8 cellular contexts compared by ENCODE assay signal in the genomic region with DNA sequence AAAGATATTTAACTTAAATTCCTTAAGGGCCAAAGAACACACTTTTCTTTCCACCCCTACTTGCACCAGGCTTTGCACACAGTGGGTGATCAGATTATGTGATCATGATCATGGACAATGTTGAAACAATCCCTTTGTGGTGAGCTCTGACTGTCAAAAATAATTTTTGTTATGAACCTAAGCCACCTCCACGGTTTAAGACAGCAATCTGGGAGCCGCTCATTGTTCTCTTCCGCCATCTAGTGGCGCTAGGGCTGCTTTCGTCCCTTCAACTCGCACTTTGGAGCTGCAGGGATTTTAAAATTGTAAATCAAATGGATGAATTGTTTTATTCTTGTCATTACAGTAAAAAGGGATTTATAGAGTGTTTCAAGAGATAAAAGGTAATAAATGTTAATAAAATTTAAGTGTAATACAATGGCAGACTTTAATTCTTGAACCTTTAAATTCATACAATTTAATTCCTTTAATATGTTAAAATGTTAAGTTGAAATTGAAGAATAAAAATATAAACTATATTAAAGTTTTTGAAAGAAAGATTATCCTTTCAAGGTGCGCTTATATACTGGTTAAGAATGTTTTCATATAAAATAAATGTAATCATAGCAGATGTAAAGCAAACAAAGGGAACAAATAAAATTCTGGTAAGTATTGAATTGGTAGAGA. TPM values are rescaled to one million over a fixed set of nuclear protein-coding genes. Genes with fewer than 3 reads are reported as not detected.
DNase-seq lines count a peak whose midpoint lies in the region; ATAC-seq lines count a peak whose summit lies in the region.

No MANE protein-coding gene starts in this region.

- ATAC-seq in GM19023 (IDR thresholded peaks at IDR 0.05; ENCODE audit: unreplicated experiment) = peak; percentile 96
- peak; percentile 97 for ATAC-seq in HG03159 (IDR thresholded peaks at IDR 0.05; ENCODE audit: unreplicated experiment)
- ATAC-seq in left colon = peak; percentile 76

- intact Hi-C loops in left colon (cut with DNase I, micrococcal nuclease) = no loop called here

- DNase-seq in Ammon's horn (ENCODE audit: low spot score) = peak; percentile 80
- DNase-seq in NCI-H2227 (lab: John Stamatoyannopoulos, UW; ENCODE audit: unreplicated experiment) = peak; percentile 82
- peak; percentile 4 to 23 (median 14) for DNase-seq in activated CD4-positive, CD25-positive, alpha-beta regulatory T cell (lab: John Stamatoyannopoulos, UW)
- DNase-seq in caudate nucleus (lab: John Stamatoyannopoulos, UW) = peak in 50 of 61 donors; percentile 1 to 75 (median 26)
- DNase-seq in left colon = peak; percentile 47 to 73
- DNase-seq in stimulated activated CD4-positive, alpha-beta T cell treated with anti-CD3 and anti-CD28 coated beads, Interleukin-4, amount 100 ng/mL, for 24 hours = peak; percentile 62

- no peak overlapping the region for H3K27ac ChIP-seq in caudate nucleus (ENCODE audit: low read depth, low read length)

RNA-seq across cellular contexts. Expression of gene ARL6, which starts 45.3 kb away (rescaled TPM):
- total RNA-seq in left colon = 1 to 10 TPM; 2.2 to 2.9 TPM

Comparison
In these comparisons a context has a peak if more than half of its experiments do, and no peak if none do; other contexts are left out.
1. DNase-seq: peak in every context shown above with its lines; median percentile 82 in NCI-H2227; 80 in Ammon's horn; 62 in stimulated activated CD4-positive, alpha-beta T cell treated with anti-CD3 and anti-CD28 coated beads, Interleukin-4, amount 100 ng/mL, for 24 hours; 60 in left colon; 26 in caudate nucleus; 14 in activated CD4-positive, CD25-positive, alpha-beta regulatory T cell.